In genomic region chr1:160844447-160845232, GRCh38 we compare ENCODE assay signal across 17 cellular contexts. TPM values are rescaled to one million over a fixed set of nuclear protein-coding genes. Genes with fewer than 3 reads are reported as not detected.
DNase-seq lines count a peak whose midpoint lies in the region; TF ChIP-seq lines count a peak whose summit lies in the region.
"Had no signal": no experiment of that assay in that cellular context is flagged by ENCODE, and none has a peak within 500 bp of the region (broad histone marks: within the 10 kb centered on the region; RNA-seq: fewer than 3 reads in every experiment).

No MANE protein-coding gene starts in this region.

- H2AFZ ChIP-seq in PC-9: 0 out of 2 replicates have a peak overlapping the region, but pooled peaks have one; percentile 17

- H3K79me2 ChIP-seq in PC-9 (ENCODE audit: low read depth): no peaks in the 10 kb centered on the region

- H3K36me3 Mint-ChIP-seq in immature natural killer cell: peaks cover 40 to 62% (median 45%) of the 10 kb centered on the region in 3 donors

- H3K27me3 ChIP-seq in HL-60 (ENCODE audit: insufficient read depth, poor library complexity, severe bottlenecking): no peaks in the 10 kb centered on the region
- peaks cover 12% of the 10 kb centered on the region; the same call in 1 of the 2 replicates for H3K27me3 ChIP-seq in PC-9 (ENCODE audit: insufficient read depth, low read depth)
- H3K27me3 ChIP-seq: left lung had no signal

- no peak overlapping the region for H3K4me3 ChIP-seq in HL-60 (replicated peaks; ENCODE audit: insufficient read depth, low read length)
- H3K4me3 ChIP-seq in PC-9: no peak overlapping the region
- H3K4me3 ChIP-seq: left lung, thoracic aorta had no signal

- H3K27me3 Mint-ChIP-seq in immature natural killer cell (ENCODE audit: low read depth in 3 of 3): peaks cover 0 to 2% (median 0%) of the 10 kb centered on the region in 3 donors

- CTCF ChIA-PET in PC-9 (lab: Charles Lee): interaction anchor here (0.9 kb wide), 1 partner anchor 109 kb away, joined by 3 read pairs; no protein-coding TSS in a partner anchor

- TF ChIP-seq CTCF in HL-60 (IDR thresholded peaks at IDR 0.05; ENCODE audit: insufficient read depth, low read length): no peak
- TF ChIP-seq CTCF in PC-9 (conservative IDR thresholded peaks at IDR 0.05): no peak

- POLR2A ChIA-PET in PC-9 (lab: Charles Lee; ENCODE audit: unreplicated experiment): no interaction called here

- peaks cover 0 to 95% of the 10 kb centered on the region in 2 donors for H3K4me1 Mint-ChIP-seq in immature natural killer cell

- peak overlapping the region in 5 of 6 donors; percentile 81 to 90 (median 88) for H3K27ac Mint-ChIP-seq in immature natural killer cell

- in situ Hi-C loops in Caki2 (cut with HindIII; ENCODE audit: low pct_unique_long_range_greater_than_20kb, low sequenced_read_pairs): no loop called here

- intact Hi-C loops in PC-9 (cut with micrococcal nuclease; ENCODE audit: unreplicated experiment): no loop called here

- peaks cover 0 to 3% (median 0%) of the 10 kb centered on the region in 6 donors for H3K9me3 Mint-ChIP-seq in immature natural killer cell

- H3F3A ChIP-seq in PC-9 (ENCODE audit: insufficient read depth, low read depth): no peaks in the 10 kb centered on the region

- H4K20me1 ChIP-seq in PC-9 (ENCODE audit: insufficient read depth): no peaks in the 10 kb centered on the region

- H3K27ac ChIP-seq in HL-60 (replicated peaks) (peak overlapping the region; percentile 16), PC-9 (no peak overlapping the region)
- H3K27ac ChIP-seq: left lung, thoracic aorta had no signal

- H3K9me3 ChIP-seq in PC-9 (ENCODE audit: insufficient read depth, low read depth): peaks cover 8% of the 10 kb centered on the region; the same call in 1 of the 2 replicates
- H3K9me3 ChIP-seq: left lung, thoracic aorta had no signal

- DNase-seq in Caki2 (ENCODE audit: low read depth) (peak; percentile 10), HL-60 (ENCODE audit: low read depth in 1 of 2, low spot score in 1 of 2) (no peak), PC-9 (no peak), immature natural killer cell (peak; percentile 62 to 70 (median 68)), cerebellar cortex (ENCODE audit: low spot score) (no peak), NCI-H2196 treated with DMSO at 0.1 percent for 48 hours (lab: John Stamatoyannopoulos, UW; ENCODE audit: unreplicated experiment) (no peak)
- DNase-seq in activated effector memory CD4-positive, alpha-beta T cell treated with Interleukin-2 at 50 U/mL for 16 hours: no peak
- DNase-seq: activated naive CD4-positive, alpha-beta T cell; anterior cingulate cortex; foreskin fibroblast; left lung; NCI-H1417 treated with DMSO at 0.1 percent for 48 hours; NCI-H2171; NCI-H774; SW 1271 had no signal

- BruUV-seq in PC-9 (replicated peaks; lab: Mats Ljungman, UMichigan): no TSS peak

- no peaks in the 10 kb centered on the region for H3K4me1 ChIP-seq in PC-9 (replicated peaks; ENCODE audit: insufficient read depth)
- H3K4me1 ChIP-seq: left lung had no signal

- no peaks in the 10 kb centered on the region for H3K9me2 ChIP-seq in PC-9 (ENCODE audit: insufficient read depth)

- no peak overlapping the region for H3K4me2 ChIP-seq in PC-9

- peak overlapping the region; percentile 41 to 71 (median 66) for H3K4me3 Mint-ChIP-seq in immature natural killer cell

- H3K36me3 ChIP-seq in PC-9 (ENCODE audit: low read depth): no peaks in the 10 kb centered on the region
- H3K36me3 ChIP-seq: left lung, thoracic aorta had no signal

RNA-seq across cellular contexts. Expression of gene CD244, which starts 18.0 kb away (rescaled TPM):
- not detected in 2 replicates for total RNA-seq in Caki2 (2014; rRNA removed; shearing (Covaris generic); ENCODE audit: low replicate concordance)
- not detected in 2 replicates for total RNA-seq in PC-9 (2021)
- polyA plus RNA-seq in immature natural killer cell: 100 to 1,000 TPM; 301 to 501 (median 410) TPM
- total RNA-seq: osteoblast had no signal

RNA-seq across cellular contexts. Expression of gene ITLN1, which starts 40.3 kb away (rescaled TPM):
- total RNA-seq in Caki2 (2014; rRNA removed; shearing (Covaris generic); ENCODE audit: low replicate concordance): not detected in 2 replicates
- not detected in 2 replicates for total RNA-seq in PC-9 (2021)
- under 1 TPM in 1 of 3 donors, not detected in 2; 0.77 TPM for polyA plus RNA-seq in immature natural killer cell
- total RNA-seq: osteoblast had no signal

RNA-seq across cellular contexts. Expression of gene LY9, which starts 48.7 kb away (rescaled TPM):
- total RNA-seq in Caki2 (2014; rRNA removed; shearing (Covaris generic); ENCODE audit: low replicate concordance): not detected in 2 replicates
- 3.0 and 6.9 TPM in 2 replicates for total RNA-seq in PC-9 (2021)
- 10 to 100 TPM; 46.1 to 68.2 (median 57.2) TPM for polyA plus RNA-seq in immature natural killer cell
- total RNA-seq: osteoblast had no signal

Comparison
In these comparisons a context has a peak if more than half of its experiments do, and no peak if none do; other contexts are left out.
1. DNase-seq: peak in Caki2 (single experiment) and immature natural killer cell (3 of 3); none in HL-60 (0 of 2), PC-9 (0 of 2), activated effector memory CD4-positive, alpha-beta T cell treated with Interleukin-2 at 50 U/mL for 16 hours (single experiment), cerebellar cortex (single experiment) and NCI-H2196 treated with DMSO at 0.1 percent for 48 hours (single experiment).